ENCODE assay signal across 8 cellular contexts in genomic region chr17:7627250-7628121, GRCh38. TPM values are rescaled to one million over a fixed set of nuclear protein-coding genes. Genes with fewer than 3 reads are reported as not detected.
DNase-seq lines count a peak whose midpoint lies in the region; ATAC-seq and TF ChIP-seq lines count a peak whose summit lies in the region.

Gene SAT2 (minus strand): TSS chr17:7627821. CDS start chr17:7627635, 186 bp downstream.

- TF ChIP-seq CTCF in foreskin keratinocyte (conservative IDR thresholded peaks at IDR 0.05) (no peak), neural crest cell (conservative IDR thresholded peaks at IDR 0.05) (no peak), stomach (IDR thresholded peaks at IDR 0.05) (no peak)

- H3K27me3 ChIP-seq in foreskin keratinocyte (no peaks in the 10 kb centered on the region), stomach (no peaks in the 10 kb centered on the region)

- no peaks in the 10 kb centered on the region for H3K9me3 Mint-ChIP-seq in neural crest cell

- no peak for TF ChIP-seq EP300 in stomach (IDR thresholded peaks at IDR 0.05)

- 0 to 1% (median 0%) methylated on average over 18 to 54 of the region's 54 CpGs for WGBS in stomach, 5 donors

- peak within 1 kb of the TSS; percentile 96 for H3K27ac Mint-ChIP-seq in neural crest cell (ENCODE audit: unreplicated experiment)

- H3K36me3 ChIP-seq in stomach: peaks cover 0 to 9% (median 9%) of the 10 kb centered on the region in 4 donors

- peaks cover 30% of the 10 kb centered on the region for H3K4me1 Mint-ChIP-seq in neural crest cell

- peaks cover 5% of the 10 kb centered on the region for H3K4me1 ChIP-seq in foreskin keratinocyte
- H3K4me1 ChIP-seq in stomach: peaks cover 11 to 18% (median 15%) of the 10 kb centered on the region in 4 donors

- intact Hi-C loops in stomach (cut with DNase I; ENCODE audit: low total_unique reads): no loop called here

- no peaks in the 10 kb centered on the region for H3K9me3 ChIP-seq in stomach

- H3K4me3 ChIP-seq in stomach: peak within 1 kb of the TSS; percentile 67 to 81 (median 74)

- ATAC-seq in GM21528 (IDR thresholded peaks at IDR 0.05; ENCODE audit: low FRiP score, unreplicated experiment) (peak; percentile 79), foreskin keratinocyte (peak; percentile 79)

- H3K36me3 Mint-ChIP-seq in neural crest cell (ENCODE audit: low read depth): peaks cover 3% of the 10 kb centered on the region

- peak within 1 kb of the TSS; percentile 61 for H3K27ac ChIP-seq in foreskin keratinocyte
- peak within 1 kb of the TSS; percentile 86 to 96 (median 93) for H3K27ac ChIP-seq in stomach

- DNase-seq in DMS 273 (lab: John Stamatoyannopoulos, UW; ENCODE audit: unreplicated experiment) (peak; percentile 94), Kasumi-1 (lab: John Stamatoyannopoulos, UW) (peak; percentile 69 to 76), SHP77 treated with DMSO at 0.1 percent for 48 hours (lab: John Stamatoyannopoulos, UW) (peak; percentile 83), foreskin keratinocyte (peak; percentile 47 to 71), neural crest cell (ENCODE audit: low read depth, low spot score) (peak; percentile 95), stomach (peak; percentile 93)
- DNase-seq in activated gamma-delta T cell treated with anti-CD3 and anti-CD28 coated beads, Interleukin-2, amount 50 U/mL, for 16 hours (ENCODE audit: low read depth): peak; percentile 79

- no peaks in the 10 kb centered on the region for H3K27me3 Mint-ChIP-seq in neural crest cell (ENCODE audit: low read depth)

- peak within 1 kb of the TSS; percentile 90 for H3K4me3 Mint-ChIP-seq in neural crest cell

- peak in 1 of 4 donors; percentile 24 for TF ChIP-seq POLR2A in stomach (IDR thresholded peaks at IDR 0.05)

RNA-seq across cellular contexts. Expression of gene SAT2, which starts in this region (rescaled TPM):
- total RNA-seq in foreskin keratinocyte (33.4 and 36.2 TPM in 2 replicates), neural crest cell (76.3 and 89.1 TPM in 2 replicates), stomach (100 to 1,000 TPM in 2 of 5 donors, 10 to 100 TPM in 3; 11.6 to 235 (median 42.6) TPM)
- polyA plus RNA-seq in foreskin keratinocyte (53.4 and 60.3 TPM in 2 replicates), stomach (100 to 1,000 TPM; 126 to 209 (median 184) TPM)

Comparison
In these comparisons a context has a peak if more than half of its experiments do, and no peak if none do; other contexts are left out.
1. Peak in every context shown above with its lines: DNase-seq, ATAC-seq, H3K4me3 ChIP-seq and H3K27ac ChIP-seq.